1 cellular context compared by ENCODE assay signal in genomic region chr1:153730468-153730988, GRCh38.
TF ChIP-seq lines count a peak whose summit lies in the region.

No MANE protein-coding gene starts in this region.

TF ChIP-seq in A549, 52 proteins besides CTCF, POLR2A, EP300 and RAD21 (continued from another document):
- TF ChIP-seq, protein P1, sequence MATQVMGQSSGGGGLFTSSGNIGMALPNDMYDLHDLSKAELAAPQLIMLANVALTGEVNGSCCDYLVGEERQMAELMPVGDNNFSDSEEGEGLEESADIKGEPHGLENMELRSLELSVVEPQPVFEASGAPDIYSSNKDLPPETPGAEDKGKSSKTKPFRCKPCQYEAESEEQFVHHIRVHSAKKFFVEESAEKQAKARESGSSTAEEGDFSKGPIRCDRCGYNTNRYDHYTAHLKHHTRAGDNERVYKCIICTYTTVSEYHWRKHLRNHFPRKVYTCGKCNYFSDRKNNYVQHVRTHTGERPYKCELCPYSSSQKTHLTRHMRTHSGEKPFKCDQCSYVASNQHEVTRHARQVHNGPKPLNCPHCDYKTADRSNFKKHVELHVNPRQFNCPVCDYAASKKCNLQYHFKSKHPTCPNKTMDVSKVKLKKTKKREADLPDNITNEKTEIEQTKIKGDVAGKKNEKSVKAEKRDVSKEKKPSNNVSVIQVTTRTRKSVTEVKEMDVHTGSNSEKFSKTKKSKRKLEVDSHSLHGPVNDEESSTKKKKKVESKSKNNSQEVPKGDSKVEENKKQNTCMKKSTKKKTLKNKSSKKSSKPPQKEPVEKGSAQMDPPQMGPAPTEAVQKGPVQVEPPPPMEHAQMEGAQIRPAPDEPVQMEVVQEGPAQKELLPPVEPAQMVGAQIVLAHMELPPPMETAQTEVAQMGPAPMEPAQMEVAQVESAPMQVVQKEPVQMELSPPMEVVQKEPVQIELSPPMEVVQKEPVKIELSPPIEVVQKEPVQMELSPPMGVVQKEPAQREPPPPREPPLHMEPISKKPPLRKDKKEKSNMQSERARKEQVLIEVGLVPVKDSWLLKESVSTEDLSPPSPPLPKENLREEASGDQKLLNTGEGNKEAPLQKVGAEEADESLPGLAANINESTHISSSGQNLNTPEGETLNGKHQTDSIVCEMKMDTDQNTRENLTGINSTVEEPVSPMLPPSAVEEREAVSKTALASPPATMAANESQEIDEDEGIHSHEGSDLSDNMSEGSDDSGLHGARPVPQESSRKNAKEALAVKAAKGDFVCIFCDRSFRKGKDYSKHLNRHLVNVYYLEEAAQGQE (IDR thresholded peaks at IDR 0.05), result no peak
- TF ChIP-seq FOSL2 (IDR thresholded peaks at IDR 0.05) (no peak), FOSL2 (CRISPR knock-in tag; IDR thresholded peaks at IDR 0.05) (no peak), KDM1A (IDR thresholded peaks at IDR 0.05; ENCODE audit: low read depth) (no peak), TFCP2L1 (CRISPR knock-in tag; IDR thresholded peaks at IDR 0.05) (no peak), NR3C1 (IDR thresholded peaks at IDR 0.05) (no peak), HDAC2 (IDR thresholded peaks at IDR 0.05) (no peak), TP53 (CRISPR knock-in tag; IDR thresholded peaks at IDR 0.05) (no peak), PBX3 (IDR thresholded peaks at IDR 0.05) (no peak)
- TF ChIP-seq, protein P2, sequence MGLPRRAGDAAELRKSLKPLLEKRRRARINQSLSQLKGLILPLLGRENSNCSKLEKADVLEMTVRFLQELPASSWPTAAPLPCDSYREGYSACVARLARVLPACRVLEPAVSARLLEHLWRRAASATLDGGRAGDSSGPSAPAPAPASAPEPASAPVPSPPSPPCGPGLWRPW (IDR thresholded peaks at IDR 0.05), result no peak
